15 cellular contexts compared by ENCODE assay signal in genomic region chr3:177713921-177714900, GRCh38.
DNase-seq lines count a peak whose midpoint lies in the region; ATAC-seq and TF ChIP-seq lines count a peak whose summit lies in the region.
"Had no signal": no experiment of that assay in that cellular context is flagged by ENCODE, and none has a peak within 500 bp of the region (broad histone marks: within the 10 kb centered on the region; RNA-seq: fewer than 3 reads in every experiment).

No MANE protein-coding gene starts in this region.

- DNase-seq in GM23338 (ENCODE audit: low spot score) = peak; percentile 11
- no peak for DNase-seq in PC-9
- DNase-seq in esophagus muscularis mucosa (ENCODE audit: extremely low spot score) = no peak
- DNase-seq in retina = peak; percentile 58
- DNase-seq in NCI-H2171 treated with DMSO at 0.1 percent for 48 hours (lab: John Stamatoyannopoulos, UW) = no peak
- no peak for DNase-seq in adrenal gland
- DNase-seq: activated gamma-delta T cell treated with Interleukin-2 at 50 U/mL for 16 hours; CD8-positive, alpha-beta T cell; left lung; natural killer cell; NCI-H1417; NCI-H526; stimulated activated naive CD4-positive, alpha-beta T cell treated with Interleukin-2 at 50 U/mL for 16 hours had no signal

- TF ChIP-seq EP300 in esophagus muscularis mucosa (IDR thresholded peaks at IDR 0.05) = no peak

- H3K79me2 ChIP-seq in GM23338 (replicated peaks; ENCODE audit: insufficient read depth) (no peaks in the 10 kb centered on the region), PC-9 (ENCODE audit: low read depth) (no peaks in the 10 kb centered on the region)
- H3K79me2 ChIP-seq: hepatocyte had no signal

- H3K36me3 ChIP-seq in GM23338 (ENCODE audit: insufficient read depth) (no peaks in the 10 kb centered on the region), PC-9 (ENCODE audit: low read depth) (no peaks in the 10 kb centered on the region), esophagus muscularis mucosa (no peaks in the 10 kb centered on the region), adrenal gland (replicated peaks in 1 of 2) (no peaks in the 10 kb centered on the region)
- H3K36me3 ChIP-seq: left lung had no signal

- no peak overlapping the region for H3K4me3 Mint-ChIP-seq in GM23338
- H3K4me3 Mint-ChIP-seq: CD8-positive, alpha-beta T cell; natural killer cell had no signal

- H3K27me3 ChIP-seq in GM23338 (ENCODE audit: insufficient read depth) (no peaks in the 10 kb centered on the region), PC-9 (ENCODE audit: insufficient read depth, low read depth) (no peaks in the 10 kb centered on the region), esophagus muscularis mucosa (no peaks in the 10 kb centered on the region), adrenal gland (no peaks in the 10 kb centered on the region)
- H3K27me3 ChIP-seq: hepatocyte, left lung had no signal

- H3K9me3 Mint-ChIP-seq in GM23338 = no peaks in the 10 kb centered on the region; the same call in 1 of the 3 replicates
- H3K9me3 Mint-ChIP-seq: CD8-positive, alpha-beta T cell; natural killer cell had no signal

- intact Hi-C loops in PC-9 (cut with micrococcal nuclease; ENCODE audit: unreplicated experiment) (no loop called here), esophagus muscularis mucosa (cut with DNase I) (no loop called here), adrenal gland (cut with DNase I) (no loop called here)

- no peaks in the 10 kb centered on the region for H3K27me3 Mint-ChIP-seq in GM23338 (ENCODE audit: insufficient read depth, low read depth, poor library complexity)

- TF ChIP-seq CTCF in GM23338 (conservative IDR thresholded peaks at IDR 0.05; ENCODE audit: low read depth in 2 of 2) (no peak), PC-9 (conservative IDR thresholded peaks at IDR 0.05) (no peak), esophagus muscularis mucosa (IDR thresholded peaks at IDR 0.05) (no peak), adrenal gland (IDR thresholded peaks at IDR 0.05) (no peak)

- H3K27ac Mint-ChIP-seq in GM23338 = peak overlapping the region; percentile 78
- H3K27ac Mint-ChIP-seq: CD8-positive, alpha-beta T cell; natural killer cell had no signal

- no peaks in the 10 kb centered on the region for H3F3A ChIP-seq in GM23338 (replicated peaks; ENCODE audit: low read depth)
- no peaks in the 10 kb centered on the region for H3F3A ChIP-seq in PC-9 (ENCODE audit: insufficient read depth, low read depth)

- H3K4me3 ChIP-seq in GM23338 (no peak overlapping the region), PC-9 (no peak overlapping the region), esophagus muscularis mucosa (no peak overlapping the region), adrenal gland (no peak overlapping the region)
- H3K4me3 ChIP-seq: hepatocyte, left lung had no signal

- H3K4me1 ChIP-seq in GM23338 (ENCODE audit: insufficient read depth) = no peaks in the 10 kb centered on the region
- H3K4me1 ChIP-seq in PC-9 (replicated peaks; ENCODE audit: insufficient read depth) = peaks cover 13% of the 10 kb centered on the region
- H3K4me1 ChIP-seq in esophagus muscularis mucosa = peaks cover 6 to 48% (median 36%) of the 10 kb centered on the region in 4 donors
- peaks cover 0 to 14% of the 10 kb centered on the region in 2 donors for H3K4me1 ChIP-seq in adrenal gland (replicated peaks in 1 of 2)

- H3K9me3 ChIP-seq in PC-9 (ENCODE audit: insufficient read depth, low read depth) (no peaks in the 10 kb centered on the region), esophagus muscularis mucosa (no peaks in the 10 kb centered on the region), adrenal gland (replicated peaks in 1 of 3) (no peaks in the 10 kb centered on the region)
- H3K9me3 ChIP-seq: left lung had no signal

- no TSS peak for BruUV-seq in PC-9 (replicated peaks; lab: Mats Ljungman, UMichigan)

- 45% methylated on average over 3 of the region's 3 CpGs for WGBS in esophagus muscularis mucosa
- 87 to 95% (median 93%) methylated on average over 3 of the region's 3 CpGs for WGBS in adrenal gland, 4 donors

- H4K20me1 ChIP-seq in GM23338 (replicated peaks; ENCODE audit: insufficient read depth) = no peaks in the 10 kb centered on the region
- H4K20me1 ChIP-seq in PC-9 (ENCODE audit: insufficient read depth) = no peaks in the 10 kb centered on the region

- no peaks in the 10 kb centered on the region for H3K36me3 Mint-ChIP-seq in GM23338 (ENCODE audit: low read depth)
- H3K36me3 Mint-ChIP-seq: CD8-positive, alpha-beta T cell; natural killer cell had no signal

- no peak for TF ChIP-seq POLR2A in esophagus muscularis mucosa (IDR thresholded peaks at IDR 0.05; ENCODE audit: low read depth)
- TF ChIP-seq POLR2A in adrenal gland (IDR thresholded peaks at IDR 0.05) = no peak

- CTCF ChIA-PET in PC-9 (lab: Charles Lee) = interaction anchor here (0.6 kb wide), 1 partner anchor 101 kb away, joined by 3 read pairs; no protein-coding TSS in a partner anchor

- H2AFZ ChIP-seq in GM23338 = no peak overlapping the region; the same call in 1 of the 2 replicates
- H2AFZ ChIP-seq in PC-9 = peak overlapping the region; percentile 78
- H2AFZ ChIP-seq: hepatocyte had no signal

- H3K27ac ChIP-seq in GM23338 (ENCODE audit: low read depth) (no peak overlapping the region), PC-9 (peak overlapping the region; percentile 32), esophagus muscularis mucosa (replicated peaks in 1 of 4) (peak overlapping the region; percentile 19 to 48 (median 34)), adrenal gland (no peak overlapping the region)
- H3K27ac ChIP-seq: hepatocyte, left lung had no signal

- H3K4me2 ChIP-seq in GM23338 (no peak overlapping the region), PC-9 (peak overlapping the region; percentile 3; the same call in 1 of the 2 replicates)
- H3K4me2 ChIP-seq: hepatocyte had no signal

- H3K4me1 Mint-ChIP-seq in GM23338 = peaks cover 12% of the 10 kb centered on the region
- H3K4me1 Mint-ChIP-seq: natural killer cell had no signal

- POLR2A ChIA-PET in PC-9 (lab: Charles Lee; ENCODE audit: unreplicated experiment) = no interaction called here

- H3K9me2 ChIP-seq in GM23338 (ENCODE audit: insufficient read depth) = 0 out of 2 replicates have a peak, but pooled peaks cover 2% of the 10 kb centered on the region
- no peaks in the 10 kb centered on the region for H3K9me2 ChIP-seq in PC-9 (ENCODE audit: insufficient read depth)

- peak; percentile 54; the same call in 2 of the 3 replicates for ATAC-seq in GM23338
- ATAC-seq in GM21360 (IDR thresholded peaks at IDR 0.05; ENCODE audit: unreplicated experiment) = no peak
- ATAC-seq: CD8-positive, alpha-beta T cell; left lung had no signal

TF ChIP-seq in GM23338, 12 proteins besides CTCF, POLR2A, EP300 and RAD21 (continues in another document):
- TF ChIP-seq, protein P1, sequence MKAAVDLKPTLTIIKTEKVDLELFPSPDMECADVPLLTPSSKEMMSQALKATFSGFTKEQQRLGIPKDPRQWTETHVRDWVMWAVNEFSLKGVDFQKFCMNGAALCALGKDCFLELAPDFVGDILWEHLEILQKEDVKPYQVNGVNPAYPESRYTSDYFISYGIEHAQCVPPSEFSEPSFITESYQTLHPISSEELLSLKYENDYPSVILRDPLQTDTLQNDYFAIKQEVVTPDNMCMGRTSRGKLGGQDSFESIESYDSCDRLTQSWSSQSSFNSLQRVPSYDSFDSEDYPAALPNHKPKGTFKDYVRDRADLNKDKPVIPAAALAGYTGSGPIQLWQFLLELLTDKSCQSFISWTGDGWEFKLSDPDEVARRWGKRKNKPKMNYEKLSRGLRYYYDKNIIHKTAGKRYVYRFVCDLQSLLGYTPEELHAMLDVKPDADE (IDR thresholded peaks at IDR 0.05) = no peak
- no peak for TF ChIP-seq JUNB (IDR thresholded peaks at IDR 0.05; ENCODE audit: unreplicated experiment)

Comparison
In these comparisons a context has a peak if more than half of its experiments do, and no peak if none do; other contexts are left out.
1. DNase-seq: peak in GM23338 (single experiment) and retina (single experiment); none in PC-9 (0 of 2), esophagus muscularis mucosa (single experiment), NCI-H2171 treated with DMSO at 0.1 percent for 48 hours (single experiment) and adrenal gland (0 of 7).
2. H3K27ac ChIP-seq: peak in PC-9 (single experiment) and esophagus muscularis mucosa (4 of 4); none in GM23338 (single experiment) and adrenal gland (0 of 5).